In the genomic region with DNA sequence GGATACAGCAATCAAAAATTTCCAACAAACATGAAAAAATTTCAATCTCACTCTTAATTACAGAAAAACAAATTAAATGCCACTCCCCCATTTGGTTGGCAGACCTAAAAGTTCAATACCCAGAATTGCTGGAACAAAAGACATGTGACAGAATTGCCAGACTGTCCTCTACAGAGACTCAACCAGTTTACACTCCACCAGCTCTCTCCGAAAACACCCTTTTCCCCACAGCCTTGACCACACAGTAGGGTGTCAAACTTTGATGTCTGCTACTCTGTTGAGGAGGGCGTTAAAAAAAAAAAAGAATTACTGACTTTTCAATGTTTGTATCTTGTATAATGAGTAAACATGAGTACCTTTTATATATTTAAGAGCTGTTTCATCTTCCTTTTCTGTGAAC, we compare ENCODE assay signal across 11 cellular contexts.
"Had no signal": no experiment of that assay in that cellular context is flagged by ENCODE, and none has a peak within 500 bp of the region (broad histone marks: within the 10 kb centered on the region; RNA-seq: fewer than 3 reads in every experiment).

No MANE protein-coding gene starts in this region.

- H3K9me3 Mint-ChIP-seq: activated CD4-positive, alpha-beta memory T cell treated with anti-CD3 and anti-CD28 coated beads for 36 hours; activated naive CD4-positive, alpha-beta T cell treated with anti-CD3 and anti-CD28 coated beads, Interleukin-2, amount 50 U/mL, for 72 hours; activated T-helper 17 cell treated with anti-CD3 and anti-CD28 coated beads, Interleukin-2, amount 50 U/mL, for 72 hours; stimulated activated naive CD8-positive, alpha-beta T cell treated with anti-CD3 and anti-CD28 coated beads, Interleukin-15, amount 100 ng/mL, for 72 hours had no signal

- H3K27me3 Mint-ChIP-seq: activated CD4-positive, alpha-beta memory T cell treated with anti-CD3 and anti-CD28 coated beads for 36 hours; activated T-helper 17 cell treated with anti-CD3 and anti-CD28 coated beads, Interleukin-2, amount 50 U/mL, for 72 hours; stimulated activated naive CD8-positive, alpha-beta T cell treated with anti-CD3 and anti-CD28 coated beads, Interleukin-15, amount 100 ng/mL, for 72 hours had no signal

- H3K4me3 ChIP-seq: esophagus squamous epithelium, testis had no signal

- H3K27me3 ChIP-seq: esophagus squamous epithelium, testis had no signal

- H3K27ac ChIP-seq: esophagus squamous epithelium, testis, VCaP had no signal

- H3K4me3 Mint-ChIP-seq: activated CD4-positive, alpha-beta memory T cell treated with anti-CD3 and anti-CD28 coated beads for 36 hours; activated T-helper 17 cell treated with anti-CD3 and anti-CD28 coated beads, Interleukin-2, amount 50 U/mL, for 72 hours; stimulated activated naive CD8-positive, alpha-beta T cell treated with anti-CD3 and anti-CD28 coated beads, Interleukin-15, amount 100 ng/mL, for 72 hours had no signal

- DNase-seq: activated CD4-positive, alpha-beta memory T cell treated with anti-CD3 and anti-CD28 coated beads for 36 hours; activated T-cell treated with anti-CD3 and anti-CD28 coated beads for 4 hours; esophagus squamous epithelium; foreskin fibroblast; glutamatergic neuron; stimulated activated CD4-positive, alpha-beta T cell treated with anti-CD3 and anti-CD28 coated beads, Interleukin-2, amount 100 ng/mL, for 48 hours; stimulated activated naive CD8-positive, alpha-beta T cell treated with anti-CD3 and anti-CD28 coated beads, Interleukin-15, amount 100 ng/mL, for 72 hours; testis had no signal

- H3K27ac Mint-ChIP-seq: activated CD4-positive, alpha-beta memory T cell treated with anti-CD3 and anti-CD28 coated beads for 36 hours; activated naive CD4-positive, alpha-beta T cell treated with anti-CD3 and anti-CD28 coated beads, Interleukin-2, amount 50 U/mL, for 72 hours; activated T-helper 17 cell treated with anti-CD3 and anti-CD28 coated beads, Interleukin-2, amount 50 U/mL, for 72 hours; stimulated activated naive CD8-positive, alpha-beta T cell treated with anti-CD3 and anti-CD28 coated beads, Interleukin-15, amount 100 ng/mL, for 72 hours had no signal

- H3K9me3 ChIP-seq: esophagus squamous epithelium, testis had no signal
